1 cellular context compared by ENCODE assay signal in genomic region chr2:46747297-46747818, GRCh38.
TF ChIP-seq lines count a peak whose summit lies in the region.

No MANE protein-coding gene starts in this region.

TF ChIP-seq in HepG2, 621 proteins besides CTCF, POLR2A, EP300 and RAD21 (continued from another document and continues in another):
- TF ChIP-seq ZNF703 (CRISPR knock-in tag; IDR thresholded peaks at IDR 0.05; ENCODE audit: borderline replicate concordance) (no peak), ZSCAN12 (CRISPR knock-in tag; IDR thresholded peaks at IDR 0.05) (no peak; the same call in 1 of the 2 replicates), ZNF333 (CRISPR knock-in tag; IDR thresholded peaks at IDR 0.05; ENCODE audit: borderline replicate concordance) (no peak), EHMT2 (IDR thresholded peaks at IDR 0.05; ENCODE audit: borderline replicate concordance, low read depth, low read length) (no peak), ZNF44 (CRISPR knock-in tag; IDR thresholded peaks at IDR 0.05) (no peak), RFX3 (CRISPR knock-in tag; IDR thresholded peaks at IDR 0.05) (no peak), ZNF841 (CRISPR knock-in tag; IDR thresholded peaks at IDR 0.05; ENCODE audit: borderline replicate concordance) (no peak), ZFP1 (CRISPR knock-in tag; IDR thresholded peaks at IDR 0.05) (peak; percentile 53; the same call in 1 of the 2 replicates), TOPORS (CRISPR knock-in tag; IDR thresholded peaks at IDR 0.05) (peak; percentile 27; the same call in 1 of the 2 replicates), ZNF782 (CRISPR knock-in tag; IDR thresholded peaks at IDR 0.05; ENCODE audit: borderline replicate concordance) (no peak), ZNF142 (CRISPR knock-in tag; IDR thresholded peaks at IDR 0.05) (no peak), ZNF362 (CRISPR knock-in tag; IDR thresholded peaks at IDR 0.05; ENCODE audit: borderline replicate concordance) (no peak), SIX4 (CRISPR knock-in tag; IDR thresholded peaks at IDR 0.05) (0 out of 2 replicates have a peak, but pooled peaks have one; percentile 12), ATF3 (CRISPR knock-in tag; IDR thresholded peaks at IDR 0.05) (no peak), ZNF609 (CRISPR knock-in tag; IDR thresholded peaks at IDR 0.05; ENCODE audit: borderline replicate concordance) (peak; percentile 87), SIN3A (IDR thresholded peaks at IDR 0.05; ENCODE audit: borderline replicate concordance, low read depth, low read length) (no peak), CAMTA2 (CRISPR knock-in tag; IDR thresholded peaks at IDR 0.05; ENCODE audit: borderline replicate concordance) (no peak), E2F2 (CRISPR knock-in tag; IDR thresholded peaks at IDR 0.05; ENCODE audit: borderline replicate concordance) (no peak), KLF16 (CRISPR knock-in tag; IDR thresholded peaks at IDR 0.05) (no peak), MTF2 (CRISPR knock-in tag; IDR thresholded peaks at IDR 0.05; ENCODE audit: borderline replicate concordance) (no peak), BCLAF1 (IDR thresholded peaks at IDR 0.05) (no peak), ZNF33A (CRISPR knock-in tag; IDR thresholded peaks at IDR 0.05; ENCODE audit: borderline replicate concordance) (peak; percentile 62; the same call in 1 of the 2 replicates), SRSF1 (optimal IDR thresholded peaks at IDR 0.05; ENCODE audit: low read depth, low read length) (no peak), KLF9 (CRISPR knock-in tag; IDR thresholded peaks at IDR 0.05; ENCODE audit: low read depth) (no peak), PLRG1 (conservative IDR thresholded peaks at IDR 0.05) (no peak), SRSF9 (IDR thresholded peaks at IDR 0.05; ENCODE audit: borderline replicate concordance, insufficient read depth, low read depth, low read length, poor library complexity, severe bottlenecking) (no peak), KMT2B (CRISPR knock-in tag; IDR thresholded peaks at IDR 0.05) (no peak), RFXAP (CRISPR knock-in tag; IDR thresholded peaks at IDR 0.05; ENCODE audit: borderline replicate concordance) (no peak), DR1 (CRISPR knock-in tag; IDR thresholded peaks at IDR 0.05) (no peak), ZNF788 (CRISPR knock-in tag; IDR thresholded peaks at IDR 0.05; ENCODE audit: borderline replicate concordance) (no peak), ZMAT3 (CRISPR knock-in tag; conservative IDR thresholded peaks at IDR 0.05) (no peak), CREB3 (CRISPR knock-in tag; IDR thresholded peaks at IDR 0.05) (no peak), ZBTB10 (CRISPR knock-in tag; IDR thresholded peaks at IDR 0.05; ENCODE audit: borderline replicate concordance) (no peak), ZNF761 (CRISPR knock-in tag; conservative IDR thresholded peaks at IDR 0.05) (no peak), ZNF747 (CRISPR knock-in tag; IDR thresholded peaks at IDR 0.05; ENCODE audit: borderline replicate concordance) (no peak), FOXK1 (CRISPR knock-in tag; IDR thresholded peaks at IDR 0.05; ENCODE audit: borderline replicate concordance, low read depth) (0 out of 2 replicates have a peak, but pooled peaks have one; percentile 9), E2F5 (CRISPR knock-in tag; conservative IDR thresholded peaks at IDR 0.05) (no peak), NONO (IDR thresholded peaks at IDR 0.05) (no peak), NONO (CRISPR knock-in tag; conservative IDR thresholded peaks at IDR 0.05) (peak; percentile 59; the same call in 1 of the 2 replicates), CBX5 (CRISPR knock-in tag; IDR thresholded peaks at IDR 0.05; ENCODE audit: borderline replicate concordance) (no peak), ZNF652 (CRISPR knock-in tag; IDR thresholded peaks at IDR 0.05; ENCODE audit: borderline replicate concordance, low read depth) (0 out of 2 replicates have a peak, but pooled peaks have one; percentile 33)
